ENCODE assay signal across 16 cellular contexts in the genomic region with DNA sequence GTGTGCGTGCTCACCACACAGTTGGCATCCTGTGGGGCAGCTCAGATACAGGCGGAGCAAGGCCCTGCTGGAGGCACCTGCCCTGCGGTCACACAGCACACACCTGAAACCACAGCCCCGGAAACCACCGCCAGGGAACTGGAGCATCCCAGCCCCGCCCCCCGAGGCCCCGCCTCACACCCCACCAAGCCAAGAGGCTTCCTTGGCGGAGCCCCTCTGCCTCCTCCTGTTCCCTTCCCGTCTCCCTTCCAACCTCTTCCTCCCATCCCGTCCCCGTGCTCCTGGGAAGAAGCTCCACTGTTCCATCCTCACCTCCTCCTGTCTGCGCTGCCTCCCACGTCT.
A peak's percentile ranks its signal among the peaks of the same experiment; 100 is the strongest.
DNase-seq lines count a peak whose midpoint lies in the region; ATAC-seq and TF ChIP-seq lines count a peak whose summit lies in the region.
"Had no signal": no experiment of that assay in that cellular context is flagged by ENCODE, and none has a peak within 500 bp of the region (broad histone marks: within the 10 kb centered on the region; RNA-seq: fewer than 3 reads in every experiment).

No MANE protein-coding gene starts in this region.

- H3K4me3 ChIP-seq in mammary epithelial cell (replicated peaks in 1 of 3; ENCODE audit: insufficient read depth in 1 of 3, low read depth in 2 of 3, low read length in 3 of 3) (no peak overlapping the region), breast epithelium (peak overlapping the region in 1 of 3 donors; percentile 22)
- no peak overlapping the region for H3K4me3 ChIP-seq in Jurkat, Clone E6-1 (ENCODE audit: low read length)
- H3K4me3 ChIP-seq: pancreas, skin epidermis had no signal

- no peak overlapping the region for H3K27ac ChIP-seq in mammary epithelial cell (ENCODE audit: insufficient read depth, low read depth, low read length)
- H3K27ac ChIP-seq in breast epithelium: no peak overlapping the region
- H3K27ac ChIP-seq: pancreas had no signal

- POLR2A ChIA-PET in naive thymus-derived CD8-positive, alpha-beta T cell (lab: Charles Lee): no interaction called here

- no peak overlapping the region for H3K9ac ChIP-seq in mammary epithelial cell (ENCODE audit: insufficient read depth, low read length)

- no TSS peak for BruUV-seq in mammary epithelial cell (replicated peaks; lab: Mats Ljungman, UMichigan)

- peak; percentile 57 for DNase-seq in mammary epithelial cell
- no peak for DNase-seq in breast epithelium (ENCODE audit: low spot score in 2 of 2)
- DNase-seq in Jurkat, Clone E6-1 (ENCODE audit: low read depth, low spot score): peak; percentile 73
- DNase-seq in central memory CD4-positive, alpha-beta T cell: peak; percentile 24
- peak in 4 of 10 donors; percentile 9 to 63 (median 46) for DNase-seq in naive thymus-derived CD8-positive, alpha-beta T cell
- no peak for DNase-seq in NCI-H146 treated with DMSO at 0.1 percent for 48 hours (lab: John Stamatoyannopoulos, UW; ENCODE audit: unreplicated experiment)
- no peak for DNase-seq in NCI-H1092 (lab: John Stamatoyannopoulos, UW)
- DNase-seq: activated gamma-delta T cell treated with Interleukin-2 at 50 U/mL for 16 hours, dermis blood vessel endothelial cell, hippocampal formation, NCI-H2029, NCI-H526 treated with DMSO at 0.1 percent for 48 hours had no signal

- H3K4me3 Mint-ChIP-seq in naive thymus-derived CD8-positive, alpha-beta T cell: no peak overlapping the region
- H3K4me3 Mint-ChIP-seq: brain had no signal

- H3K4me1 ChIP-seq in mammary epithelial cell (ENCODE audit: insufficient read depth, low read length): no peaks in the 10 kb centered on the region
- H3K4me1 ChIP-seq in breast epithelium: no peaks in the 10 kb centered on the region

- no peaks in the 10 kb centered on the region for H3K27me3 ChIP-seq in mammary epithelial cell (ENCODE audit: insufficient read depth, low read length)
- no peaks in the 10 kb centered on the region for H3K27me3 ChIP-seq in breast epithelium
- H3K27me3 ChIP-seq: pancreas had no signal

- no peaks in the 10 kb centered on the region for H4K20me1 ChIP-seq in mammary epithelial cell (ENCODE audit: insufficient read depth, low read length)

- dilution Hi-C loops in mammary epithelial cell (cut with HindIII; ENCODE audit: low sequenced_read_pairs): no loop called here

- H3K79me2 ChIP-seq in mammary epithelial cell (ENCODE audit: insufficient read depth, low read length): no peaks in the 10 kb centered on the region

- H2AFZ ChIP-seq in mammary epithelial cell (ENCODE audit: low read depth, low read length): no peak overlapping the region

- peaks cover 0 to 2% (median 0%) of the 10 kb centered on the region in 5 donors for H3K27me3 Mint-ChIP-seq in naive thymus-derived CD8-positive, alpha-beta T cell

- no peak overlapping the region for H3K4me2 ChIP-seq in mammary epithelial cell (ENCODE audit: insufficient read depth, low read depth, low read length)

- CTCF ChIA-PET in mammary epithelial cell (lab: Charles Lee; ENCODE audit: low non-redundant PET): no interaction called here

- intact Hi-C loops in mammary epithelial cell (cut with micrococcal nuclease): no loop called here
- intact Hi-C loops in breast epithelium (cut with DNase I; ENCODE audit: low total_unique reads): no loop called here

- no peaks in the 10 kb centered on the region for H3K36me3 ChIP-seq in mammary epithelial cell (ENCODE audit: insufficient read depth, low read length)
- no peaks in the 10 kb centered on the region for H3K36me3 ChIP-seq in breast epithelium
- H3K36me3 ChIP-seq: pancreas had no signal

- H3K9me3 Mint-ChIP-seq in naive thymus-derived CD8-positive, alpha-beta T cell: no peaks in the 10 kb centered on the region

- H3K9me3 ChIP-seq in mammary epithelial cell (replicated peaks; ENCODE audit: insufficient read depth, low read length) (no peaks in the 10 kb centered on the region), breast epithelium (no peaks in the 10 kb centered on the region)
- H3K9me3 ChIP-seq: pancreas had no signal

- H3K36me3 Mint-ChIP-seq in naive thymus-derived CD8-positive, alpha-beta T cell: no peaks in the 10 kb centered on the region
- H3K36me3 Mint-ChIP-seq: brain had no signal

- 30% methylated on average over 5 of the region's 14 CpGs for WGBS in mammary epithelial cell (ENCODE audit: low coverage, missing lambda C conversion rate)

- no peak for TF ChIP-seq POLR2A in breast epithelium (IDR thresholded peaks at IDR 0.05)

- no peak for TF ChIP-seq CTCF in mammary epithelial cell (conservative IDR thresholded peaks at IDR 0.05 in 1 of 2, IDR thresholded peaks at IDR 0.05 in 1 of 2; ENCODE audit: extremely low read depth in 1 of 2, insufficient read depth in 1 of 2, low read depth in 1 of 2, low read length in 2 of 2)
- TF ChIP-seq CTCF in breast epithelium (IDR thresholded peaks at IDR 0.05): no peak

- no peak overlapping the region for H3K27ac Mint-ChIP-seq in naive thymus-derived CD8-positive, alpha-beta T cell
- H3K27ac Mint-ChIP-seq: brain had no signal

- in situ Hi-C loops in mammary epithelial cell (cut with MboI; ENCODE audit: low sequenced_read_pairs in 2 of 2): no loop called here

- peaks cover 0 to 4% (median under 1%) of the 10 kb centered on the region in 4 donors for H3K4me1 Mint-ChIP-seq in naive thymus-derived CD8-positive, alpha-beta T cell
- H3K4me1 Mint-ChIP-seq: brain had no signal

- ATAC-seq in naive thymus-derived CD8-positive, alpha-beta T cell: peak; percentile 60 to 94
- ATAC-seq in HG03135 (IDR thresholded peaks at IDR 0.05; ENCODE audit: unreplicated experiment): no peak
- ATAC-seq: pancreas had no signal

Comparison
In these comparisons a context has a peak if more than half of its experiments do, and no peak if none do; other contexts are left out.
1. DNase-seq: peak in mammary epithelial cell (single experiment), Jurkat, Clone E6-1 (single experiment) and central memory CD4-positive, alpha-beta T cell (single experiment); none in breast epithelium (0 of 2), NCI-H146 treated with DMSO at 0.1 percent for 48 hours (single experiment) and NCI-H1092 (single experiment).